In the genomic region with DNA sequence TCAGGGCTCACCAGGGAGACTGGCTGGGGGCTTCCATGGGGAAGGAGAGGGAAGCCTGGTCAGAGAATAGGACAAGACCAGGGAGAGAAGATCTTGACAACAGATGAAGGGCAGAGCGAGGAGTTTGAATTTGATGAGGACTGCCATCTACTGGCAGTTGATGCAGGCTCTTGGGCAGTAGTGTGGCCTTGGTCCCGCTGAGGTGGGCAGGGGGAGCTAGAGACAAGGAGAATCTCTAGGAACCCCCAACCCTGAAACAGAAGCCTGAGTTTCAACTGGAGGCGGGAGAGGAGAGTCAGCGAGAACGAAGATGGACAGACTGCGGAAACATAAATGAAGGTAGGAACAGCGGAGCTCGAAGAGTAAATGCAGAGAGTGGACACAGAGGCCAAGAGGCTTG, we compare ENCODE assay signal across 8 cellular contexts.
DNase-seq lines count a peak whose midpoint lies in the region; ATAC-seq and FAIRE-seq lines count a peak whose summit lies in the region.

No MANE protein-coding gene starts in this region.

- DNase-seq in NCI-H510A treated with DMSO at 0.1 percent for 48 hours (lab: John Stamatoyannopoulos, UW) (peak; percentile 8), NCI-H510A (lab: John Stamatoyannopoulos, UW) (no peak), NCI-H146 (lab: John Stamatoyannopoulos, UW) (peak; percentile 78), cerebellum (ENCODE audit: low spot score) (peak; percentile 15), left lobe of liver (ENCODE audit: low spot score) (peak; percentile 64), GM19239 (ENCODE audit: insufficient read length, low spot score) (no peak)
- DNase-seq in central memory CD4-positive, alpha-beta T cell = no peak

- no peak for FAIRE-seq in GM19239 (lab: Jason Lieb, UNC)

- peak; percentile 78 for ATAC-seq in left lobe of liver
- no peak for ATAC-seq in GM18520 (IDR thresholded peaks at IDR 0.05; ENCODE audit: unreplicated experiment)

Comparison
In these comparisons a context has a peak if more than half of its experiments do, and no peak if none do; other contexts are left out.
1. DNase-seq: peak in NCI-H510A treated with DMSO at 0.1 percent for 48 hours (single experiment), NCI-H146 (single experiment), cerebellum (single experiment) and left lobe of liver (single experiment); none in NCI-H510A (single experiment), central memory CD4-positive, alpha-beta T cell (single experiment) and GM19239 (single experiment).